8 cellular contexts compared by ENCODE assay signal in the genomic region with DNA sequence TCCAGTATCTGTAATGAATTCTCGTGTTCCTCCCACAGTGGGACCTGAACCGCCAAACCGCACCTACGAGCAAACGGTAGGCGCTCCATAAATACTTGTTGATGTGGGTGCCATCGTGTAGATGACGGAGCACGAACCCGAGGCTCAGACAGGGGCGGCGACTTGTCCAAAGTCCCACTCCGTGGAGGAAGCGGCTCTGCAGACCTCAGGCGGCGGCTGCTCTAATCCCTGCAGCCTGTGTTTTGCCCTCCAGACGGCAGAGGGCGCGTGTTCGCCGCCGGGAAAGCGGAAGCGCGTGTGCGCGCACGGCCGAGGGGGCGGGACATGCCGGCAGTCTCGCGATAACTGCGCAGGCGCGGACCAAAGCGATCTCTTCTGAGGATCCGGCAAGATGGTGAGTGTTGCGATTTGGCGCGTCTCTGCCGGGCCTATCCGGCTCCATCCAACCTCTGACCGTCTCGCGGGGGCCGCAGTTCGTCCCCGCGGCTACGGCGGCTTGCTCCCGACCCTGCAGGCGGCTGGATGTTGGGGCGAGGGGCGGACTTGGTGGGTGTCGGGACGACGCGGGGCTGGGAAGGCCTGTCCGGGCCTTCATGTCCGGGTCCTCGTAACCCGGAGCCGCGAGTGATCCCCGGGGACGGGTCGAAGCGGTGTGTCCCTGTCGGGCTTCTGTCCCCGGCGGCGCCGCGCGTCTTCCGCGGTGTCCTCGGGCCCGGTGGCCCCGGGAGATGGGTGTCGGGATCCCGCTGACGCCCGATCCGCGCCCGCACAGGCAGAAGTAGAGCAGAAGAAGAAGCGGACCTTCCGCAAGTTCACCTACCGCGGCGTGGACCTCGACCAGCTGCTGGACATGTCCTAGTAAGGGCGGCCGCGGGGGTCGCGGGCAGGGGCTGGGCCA. TPM values are rescaled to one million over a fixed set of nuclear protein-coding genes. Genes with fewer than 3 reads are reported as not detected.
DNase-seq lines count a peak whose midpoint lies in the region; ATAC-seq and TF ChIP-seq lines count a peak whose summit lies in the region.

A gene (plus strand): TSS at position 362 of the 898 bp plus-strand sequence. CDS start 30 bp downstream, at position 392.

- peak within 1 kb of the TSS; percentile 97 for H3K4me2 ChIP-seq in smooth muscle cell

- peak within 1 kb of the TSS; percentile 95 for H3K9ac ChIP-seq in smooth muscle cell (ENCODE audit: low read depth)

- CTCF ChIA-PET in AG04449 (lab: Yijun Ruan, JAX): interaction anchor here (0.8 to 2.1 kb wide), 13 partner anchors 9 to 194 kb away, joined by 3 to 10 read pairs (median 5); no protein-coding TSS in a partner anchor

- DNase-seq in AG04449 (ENCODE audit: low read depth, low spot score) (peak; percentile 61), NCI-H2227 (lab: John Stamatoyannopoulos, UW; ENCODE audit: unreplicated experiment) (peak; percentile 94), WERI-Rb-1 (peak; percentile 94), breast epithelium (ENCODE audit: low spot score in 2 of 2) (peak; percentile 90 to 97), iPS-NIHi7 (ENCODE audit: extremely low spot score) (peak; percentile 94), smooth muscle cell (lab: John Stamatoyannopoulos, UW; ENCODE audit: unreplicated experiment) (peak; percentile 83)

- peak; percentile 86 for TF ChIP-seq POLR2A in breast epithelium (IDR thresholded peaks at IDR 0.05)

- peak within 1 kb of the TSS; percentile 89 for H3K4me3 ChIP-seq in AG04449 (ENCODE audit: low read depth, low read length)
- H3K4me3 ChIP-seq in WERI-Rb-1 (ENCODE audit: low read depth, low read length): peak within 1 kb of the TSS; percentile 87
- H3K4me3 ChIP-seq in breast epithelium: peak within 1 kb of the TSS; percentile 90 to 96 (median 94)
- H3K4me3 ChIP-seq in smooth muscle cell: peak within 1 kb of the TSS; percentile 72

- peaks cover 37% of the 10 kb centered on the region for H3K79me2 ChIP-seq in smooth muscle cell (ENCODE audit: low read depth)

- intact Hi-C loops in breast epithelium (cut with DNase I; ENCODE audit: low total_unique reads): no loop called here

- peaks cover 27% of the 10 kb centered on the region for H3F3A ChIP-seq in smooth muscle cell (ENCODE audit: low read depth)

- H3K36me3 ChIP-seq in WERI-Rb-1 (peaks cover 71% of the 10 kb centered on the region), breast epithelium (peaks cover 13% of the 10 kb centered on the region), smooth muscle cell (ENCODE audit: low read depth) (no peaks in the 10 kb centered on the region)

- peak within 1 kb of the TSS; percentile 92 for H3K27ac ChIP-seq in WERI-Rb-1
- peak within 1 kb of the TSS; percentile 95 to 97 for H3K27ac ChIP-seq in breast epithelium
- H3K27ac ChIP-seq in smooth muscle cell (ENCODE audit: low read depth): peak within 1 kb of the TSS; percentile 80

- H2AFZ ChIP-seq in smooth muscle cell (ENCODE audit: low read depth): peak within 1 kb of the TSS; percentile 23

- TF ChIP-seq CTCF in AG04449 (IDR thresholded peaks at IDR 0.05; ENCODE audit: insufficient read depth, low read length, missing control alignments): peak; percentile 98
- TF ChIP-seq CTCF in WERI-Rb-1 (IDR thresholded peaks at IDR 0.05; ENCODE audit: low read depth, low read length): peak; percentile 95
- TF ChIP-seq CTCF in breast epithelium (IDR thresholded peaks at IDR 0.05): peak; percentile 88 to 98 (median 90)
- peak; percentile 84 for TF ChIP-seq CTCF in smooth muscle cell (IDR thresholded peaks at IDR 0.05; ENCODE audit: borderline replicate concordance, insufficient read depth, poor library complexity, severe bottlenecking)

- H4K20me1 ChIP-seq in smooth muscle cell (ENCODE audit: low read depth): peaks cover 65% of the 10 kb centered on the region

- H3K9me3 ChIP-seq in WERI-Rb-1 (ENCODE audit: severe bottlenecking) (no peaks in the 10 kb centered on the region), breast epithelium (no peaks in the 10 kb centered on the region), smooth muscle cell (replicated peaks; ENCODE audit: low read depth) (no peaks in the 10 kb centered on the region)

- H3K27me3 ChIP-seq in WERI-Rb-1 (ENCODE audit: insufficient read depth, low read depth, severe bottlenecking) (no peaks in the 10 kb centered on the region), breast epithelium (no peaks in the 10 kb centered on the region), smooth muscle cell (ENCODE audit: low read depth) (no peaks in the 10 kb centered on the region)

- WGBS in smooth muscle cell (ENCODE audit: low lambda C conversion rate): 1% methylated on average over 89 of the region's 100 CpGs

- POLR2A ChIA-PET in AG04449 (lab: Yijun Ruan, JAX): interaction anchor here (0.7 kb wide), 1 partner anchor 21 kb away, joined by 3 read pairs; no protein-coding TSS in a partner anchor

- ATAC-seq in GM18868 (IDR thresholded peaks at IDR 0.05; ENCODE audit: unreplicated experiment) (peak; percentile 75), HG03135 (IDR thresholded peaks at IDR 0.05; ENCODE audit: unreplicated experiment) (peak; percentile 79)

- H3K4me1 ChIP-seq in breast epithelium (peaks cover 6 to 15% of the 10 kb centered on the region in 2 donors), smooth muscle cell (ENCODE audit: low read depth) (peaks cover 9% of the 10 kb centered on the region)

RNA-seq across cellular contexts. Expression of the gene that starts here (rescaled TPM):
- total RNA-seq in breast epithelium (1,000 to 10,000 TPM; 2,978 to 3,238 (median 2,982) TPM), smooth muscle cell (2,033 and 2,744 TPM in 2 replicates)
- 1,180 and 1,250 TPM in 2 replicates for polyA plus RNA-seq in smooth muscle cell

Comparison
In these comparisons a context has a peak if more than half of its experiments do, and no peak if none do; other contexts are left out.
1. Peak in every context shown above with its lines: DNase-seq, ATAC-seq, H3K4me3 ChIP-seq and H3K27ac ChIP-seq.